9 cellular contexts compared by ENCODE assay signal in the genomic region with DNA sequence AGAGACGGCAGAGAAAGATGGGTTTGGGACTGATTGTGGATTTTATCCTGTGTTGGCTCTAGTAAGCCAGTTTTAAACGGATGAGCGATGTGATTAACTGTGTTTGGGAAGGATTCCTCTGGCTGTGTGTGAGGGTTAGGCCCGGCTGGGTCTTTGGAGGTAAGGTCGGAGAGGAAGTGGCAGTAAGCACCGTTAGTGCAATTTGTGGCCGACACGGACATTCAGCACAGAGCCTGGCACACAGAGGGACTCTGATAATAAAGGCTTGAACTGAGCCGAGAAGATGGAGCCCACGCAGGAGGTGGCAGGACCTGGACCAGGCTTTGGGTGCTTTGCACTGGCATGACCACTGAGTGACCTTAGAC. TPM values are rescaled to one million over a fixed set of nuclear protein-coding genes. Genes with fewer than 3 reads are reported as not detected.
DNase-seq lines count a peak whose midpoint lies in the region; ATAC-seq and TF ChIP-seq lines count a peak whose summit lies in the region.
"Had no signal": no experiment of that assay in that cellular context is flagged by ENCODE, and none has a peak within 500 bp of the region (broad histone marks: within the 10 kb centered on the region; RNA-seq: fewer than 3 reads in every experiment).

No MANE protein-coding gene starts in this region.

- H3K27me3 ChIP-seq in iPS-18a (ENCODE audit: control insufficient read depth, insufficient read depth, low read length) = peaks cover 17% of the 10 kb centered on the region
- no peaks in the 10 kb centered on the region for H3K27me3 ChIP-seq in stomach smooth muscle (ENCODE audit: control insufficient read depth in 1 of 2, insufficient read depth in 2 of 2, low read length in 2 of 2)

- H3K36me3 Mint-ChIP-seq in T-helper 1 cell treated with Interleukin-12 subunit alpha and Interleukin-12 subunit beta and Interleukin-4 antibody, amounts not matched to agents 30 μg/mL and 1 μg/mL, for 36 hours (ENCODE audit: low read depth) = peaks cover 6% of the 10 kb centered on the region
- H3K36me3 Mint-ChIP-seq in activated CD8-positive, alpha-beta T cell treated with anti-CD3 and anti-CD28 coated beads for 36 hours (ENCODE audit: low read depth) = peaks cover 8% of the 10 kb centered on the region

- peaks cover 27% of the 10 kb centered on the region for H3K4me1 Mint-ChIP-seq in T-helper 1 cell treated with Interleukin-12 subunit alpha and Interleukin-12 subunit beta and Interleukin-4 antibody, amounts not matched to agents 30 μg/mL and 1 μg/mL, for 36 hours (ENCODE audit: low read depth)
- H3K4me1 Mint-ChIP-seq in activated CD8-positive, alpha-beta T cell treated with anti-CD3 and anti-CD28 coated beads for 36 hours (ENCODE audit: low read depth) = peaks cover 28% of the 10 kb centered on the region

- no peak for TF ChIP-seq CTCF in activated CD8-positive, alpha-beta T cell treated with anti-CD3 and anti-CD28 coated beads for 36 hours (IDR thresholded peaks at IDR 0.05)

- H3K27ac ChIP-seq in iPS-18a (ENCODE audit: low read length) = no peak overlapping the region
- no peak overlapping the region for H3K27ac ChIP-seq in stomach smooth muscle (ENCODE audit: low read length)

- H3K4me3 ChIP-seq in iPS-18a (ENCODE audit: low read length) (peak overlapping the region; percentile 86), stomach smooth muscle (ENCODE audit: low read length in 2 of 2) (peak overlapping the region; percentile 83 to 93)

- peak overlapping the region; percentile 97 for H3K27ac Mint-ChIP-seq in T-helper 1 cell treated with Interleukin-12 subunit alpha and Interleukin-12 subunit beta and Interleukin-4 antibody, amounts not matched to agents 30 μg/mL and 1 μg/mL, for 36 hours
- H3K27ac Mint-ChIP-seq in activated CD8-positive, alpha-beta T cell treated with anti-CD3 and anti-CD28 coated beads for 36 hours = peak overlapping the region; percentile 95

- ATAC-seq in activated CD8-positive, alpha-beta T cell treated with anti-CD3 and anti-CD28 coated beads for 36 hours = no peak
- no peak for ATAC-seq in GM21528 (IDR thresholded peaks at IDR 0.05; ENCODE audit: low FRiP score, unreplicated experiment)

- no peaks in the 10 kb centered on the region for H3K9me3 Mint-ChIP-seq in T-helper 1 cell treated with Interleukin-12 subunit alpha and Interleukin-12 subunit beta and Interleukin-4 antibody, amounts not matched to agents 30 μg/mL and 1 μg/mL, for 36 hours
- no peaks in the 10 kb centered on the region for H3K9me3 Mint-ChIP-seq in activated CD8-positive, alpha-beta T cell treated with anti-CD3 and anti-CD28 coated beads for 36 hours

- POLR2A ChIA-PET in activated CD8-positive, alpha-beta T cell treated with anti-CD3 and anti-CD28 coated beads for 36 hours (lab: Charles Lee) = interaction anchor here (0.7 to 2.7 kb wide), 7 partner anchors 9 to 270 kb away, joined by 3 to 23 read pairs (median 3); no protein-coding TSS in a partner anchor

- peak overlapping the region; percentile 99 for H3K4me3 Mint-ChIP-seq in T-helper 1 cell treated with Interleukin-12 subunit alpha and Interleukin-12 subunit beta and Interleukin-4 antibody, amounts not matched to agents 30 μg/mL and 1 μg/mL, for 36 hours
- H3K4me3 Mint-ChIP-seq in activated CD8-positive, alpha-beta T cell treated with anti-CD3 and anti-CD28 coated beads for 36 hours = peak overlapping the region; percentile 95

- intact Hi-C loops in activated CD8-positive, alpha-beta T cell treated with anti-CD3 and anti-CD28 coated beads for 36 hours (cut with micrococcal nuclease) = no loop called here

- H3K4me1 ChIP-seq in iPS-18a (ENCODE audit: control insufficient read depth, low read depth, low read length) (peaks cover 11% of the 10 kb centered on the region), stomach smooth muscle (ENCODE audit: control insufficient read depth, insufficient read depth, low read length) (peaks cover 31% of the 10 kb centered on the region)

- H3K36me3 ChIP-seq in iPS-18a (ENCODE audit: control insufficient read depth, low read depth, low read length) = no peaks in the 10 kb centered on the region
- peaks cover 3 to 10% of the 10 kb centered on the region in 2 donors for H3K36me3 ChIP-seq in stomach smooth muscle (ENCODE audit: control insufficient read depth in 2 of 2, insufficient read depth in 2 of 2, low read length in 2 of 2)

- H3K9ac ChIP-seq in iPS-18a (ENCODE audit: low read length) (peak overlapping the region; percentile 72), stomach smooth muscle (ENCODE audit: low read length in 2 of 2) (peak overlapping the region; percentile 85 to 90)

- H3K9me3 ChIP-seq in iPS-18a (ENCODE audit: control insufficient read depth, low read depth, low read length) = no peaks in the 10 kb centered on the region
- no peaks in the 10 kb centered on the region for H3K9me3 ChIP-seq in stomach smooth muscle (ENCODE audit: control insufficient read depth in 2 of 2, low read length in 2 of 2)

- CTCF ChIA-PET in activated CD8-positive, alpha-beta T cell treated with anti-CD3 and anti-CD28 coated beads for 36 hours (lab: Charles Lee) = interaction anchor here (0.6 to 3.3 kb wide), 3 partner anchors 10 to 74 kb away, joined by 3 to 18 read pairs (median 3); no protein-coding TSS in a partner anchor

- H3K27me3 Mint-ChIP-seq in T-helper 1 cell treated with Interleukin-12 subunit alpha and Interleukin-12 subunit beta and Interleukin-4 antibody, amounts not matched to agents 30 μg/mL and 1 μg/mL, for 36 hours (ENCODE audit: low read depth) = no peaks in the 10 kb centered on the region
- H3K27me3 Mint-ChIP-seq in activated CD8-positive, alpha-beta T cell treated with anti-CD3 and anti-CD28 coated beads for 36 hours = no peaks in the 10 kb centered on the region

- no peak for DNase-seq in T-helper 1 cell
- DNase-seq in activated CD8-positive, alpha-beta T cell treated with anti-CD3 and anti-CD28 coated beads for 36 hours = no peak
- DNase-seq in KG1 (lab: John Stamatoyannopoulos, UW) = no peak
- no peak for DNase-seq in NCI-H1092 (lab: John Stamatoyannopoulos, UW)

RNA-seq across cellular contexts. Expression of a gene that starts 1.3 kb away (rescaled TPM):
- total RNA-seq in activated CD8-positive, alpha-beta T cell treated with anti-CD3 and anti-CD28 coated beads for 36 hours = 10 to 100 TPM; 25.6 to 27.4 TPM

RNA-seq across cellular contexts. Expression of a gene that starts 21.1 kb away (rescaled TPM):
- total RNA-seq in activated CD8-positive, alpha-beta T cell treated with anti-CD3 and anti-CD28 coated beads for 36 hours = 10 to 100 TPM; 15.3 to 17.7 TPM

RNA-seq across cellular contexts. Expression of a gene that starts 38.2 kb away (rescaled TPM):
- total RNA-seq in activated CD8-positive, alpha-beta T cell treated with anti-CD3 and anti-CD28 coated beads for 36 hours = 10 to 100 TPM in 1 of 2 experiments, 1 to 10 TPM in 1; 8.8 to 10.3 TPM
- total RNA-seq: mesenteric fat pad had no signal

RNA-seq across cellular contexts. Expression of a gene that starts 54.4 kb away (rescaled TPM):
- 1 to 10 TPM; 6.8 to 8.0 TPM for total RNA-seq in activated CD8-positive, alpha-beta T cell treated with anti-CD3 and anti-CD28 coated beads for 36 hours
